32 cellular contexts compared by ENCODE assay signal in the genomic region with DNA sequence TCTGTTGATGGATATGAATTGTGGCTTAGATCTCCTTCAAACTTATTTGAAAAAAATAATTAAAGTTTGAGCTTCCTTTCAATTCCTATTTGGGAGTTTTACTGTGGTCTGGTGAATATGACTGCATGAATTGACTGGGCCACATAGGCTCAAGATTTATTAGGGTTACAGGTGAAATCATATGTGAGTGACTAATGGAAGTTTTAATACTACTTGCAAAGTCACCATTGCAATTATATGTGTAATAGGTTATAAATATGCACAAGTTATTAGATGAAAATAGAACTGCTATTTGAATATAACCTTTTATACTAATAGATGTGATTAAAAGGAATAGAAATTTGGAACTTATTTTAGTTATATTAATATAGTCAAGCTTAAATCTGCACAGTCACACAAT.
"Had no signal": no experiment of that assay in that cellular context is flagged by ENCODE, and none has a peak within 500 bp of the region (broad histone marks: within the 10 kb centered on the region; RNA-seq: fewer than 3 reads in every experiment).

No MANE protein-coding gene starts in this region.

- H3K27me3 ChIP-seq: MG63 had no signal

- H3K9ac ChIP-seq: KMS-11 had no signal

- H3K4me2 ChIP-seq: KMS-11 had no signal

- H3K4me3 ChIP-seq: MG63 had no signal

- H3K9me3 ChIP-seq: MG63 had no signal

- H3K36me3 ChIP-seq: MG63 had no signal

- H3K27ac ChIP-seq: KMS-11 had no signal

- DNase-seq: Karpas-422, Kasumi-1, MG63, MM.1S, MV-4-11, NCI-H1048, NCI-H1092, NCI-H1092 treated with DMSO at 0.1 percent for 48 hours, NCI-H1105, NCI-H1105 treated with DMSO at 0.1 percent for 48 hours, NCI-H1417 treated with DMSO at 0.1 percent for 48 hours, NCI-H1436, NCI-H1436 treated with DMSO at 0.1 percent for 48 hours, NCI-H1694, NCI-H1694 treated with DMSO at 0.1 percent for 48 hours, NCI-H187, NCI-H187 treated with DMSO at 0.1 percent for 48 hours, NCI-H1930, NCI-H2029, NCI-H2029 treated with DMSO at 0.1 percent for 48 hours, NCI-H2081, NCI-H2081 treated with DMSO at 0.1 percent for 48 hours, NCI-H2107, NCI-H2171, NCI-H2171 treated with DMSO at 0.1 percent for 48 hours, NCI-H226, NCI-H345, NCI-H446, NCI-H446 treated with DMSO at 0.1 percent for 48 hours, NCI-H510A, NCI-H510A treated with DMSO at 0.1 percent for 48 hours had no signal
